ENCODE assay signal across 2 cellular contexts in the genomic region with DNA sequence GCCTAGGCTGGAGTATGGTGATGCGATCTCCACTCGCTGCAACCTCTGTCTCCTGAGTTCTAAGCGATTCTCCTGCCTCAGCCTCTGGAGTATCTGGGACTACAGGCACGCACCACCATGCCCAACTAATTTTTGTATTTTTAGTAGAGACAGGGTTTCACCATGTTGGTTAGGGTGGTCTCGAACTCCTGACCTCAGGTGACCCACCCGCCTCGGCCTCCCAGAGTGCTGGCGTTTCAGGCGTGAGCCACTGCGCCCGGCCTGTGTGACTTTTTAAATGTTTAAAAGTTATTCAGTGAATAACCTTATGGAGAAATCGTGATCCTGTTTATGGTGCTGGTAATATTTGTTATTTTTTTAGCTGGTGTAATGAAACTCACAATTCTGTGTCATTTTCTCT.
DNase-seq lines count a peak whose midpoint lies in the region; ATAC-seq and TF ChIP-seq lines count a peak whose summit lies in the region.
"Not testable (repeated sequence)": the region's sequence is repeated elsewhere in the genome, so short reads cannot be mapped to it uniquely, and the experiment has no call there.

No MANE protein-coding gene starts in this region.

- POLR2A ChIA-PET in HCT116 (lab: Charles Lee), result interaction anchor here (0.7 to 1.6 kb wide), 2 partner anchors 19 to 113 kb away, joined by 3 read pairs; no protein-coding TSS in a partner anchor

- H3K36me3 ChIP-seq in HCT116 (ENCODE audit: control insufficient read depth in 1 of 2, insufficient read depth in 2 of 2, low read length in 2 of 2), result 0 out of 4 replicates have a peak, but pooled peaks cover 0 to 10% of the 10 kb centered on the region in 2 experiments

- H2AFZ ChIP-seq in HCT116 (ENCODE audit: low read depth, low read length, poor library complexity, severe bottlenecking), result not testable (repeated sequence)

- H3K4me1 ChIP-seq in HCT116 (ENCODE audit: control insufficient read depth in 1 of 2, insufficient read depth in 2 of 2, low read length in 2 of 2), result peaks cover 87 to 94% of the 10 kb centered on the region in 2 experiments

- DNase-seq in HCT116 (ENCODE audit: low read depth, low spot score); mesothelial cell of epicardium (ENCODE audit: low spot score in 2 of 2, unreplicated experiment in 2 of 2): not testable (repeated sequence)

- peak overlapping the region; percentile 91 for H3K27ac ChIP-seq in HCT116 (ENCODE audit: low read depth, low read length)

- peaks cover 98% of the 10 kb centered on the region for H3K79me2 ChIP-seq in HCT116 (ENCODE audit: insufficient read depth, low read length)

- peaks cover 45% of the 10 kb centered on the region for H3K4me1 Mint-ChIP-seq in mesothelial cell of epicardium

- peak overlapping the region; percentile 74 for H3K4me2 ChIP-seq in HCT116 (ENCODE audit: low read length)

- H3K9me3 ChIP-seq in HCT116 (ENCODE audit: control insufficient read depth in 1 of 2, insufficient read depth in 1 of 2, low read depth in 1 of 2, low read length in 2 of 2), result not testable (repeated sequence)

- RAD21 ChIA-PET in HCT116 (lab: Charles Lee; ENCODE audit: low non-redundant PET in 1 of 2, low total read pairs in 2 of 2, uncharacterized antibody in 2 of 2, unreplicated experiment in 2 of 2), result not testable (repeated sequence)

- CTCF ChIA-PET in HCT116 (lab: Charles Lee), result not testable (repeated sequence)

- not testable (repeated sequence) for H3K4me3 Mint-ChIP-seq in mesothelial cell of epicardium

- not testable (repeated sequence) for BruUV-seq in HCT116 (replicated peaks; lab: Mats Ljungman, UMichigan)

- TF ChIP-seq RAD21 in HCT116 (IDR thresholded peaks at IDR 0.05; ENCODE audit: low read depth), result not testable (repeated sequence)

- peak overlapping the region; percentile 48 for H3K27ac Mint-ChIP-seq in mesothelial cell of epicardium

- H4K20me1 ChIP-seq in HCT116 (ENCODE audit: insufficient read depth), result not testable (repeated sequence)

- H3K36me3 Mint-ChIP-seq in mesothelial cell of epicardium, result not testable (repeated sequence)

- not testable (repeated sequence) for ATAC-seq in HCT116

- TF ChIP-seq POLR2A in HCT116 (IDR thresholded peaks at IDR 0.05; ENCODE audit: borderline replicate concordance, extremely low read depth, insufficient read depth, insufficient read length), result not testable (repeated sequence)

- intact Hi-C loops in HCT116 (cut with micrococcal nuclease), result loop anchor here (5.0 to 10.0 kb wide), 3 partner anchors 72 to 252 kb away; no protein-coding TSS in a partner anchor

- TF ChIP-seq CTCF in HCT116 (IDR thresholded peaks at IDR 0.05 in 2 of 3, conservative IDR thresholded peaks at IDR 0.05 in 1 of 3; ENCODE audit: borderline replicate concordance in 1 of 3, insufficient read depth in 1 of 3, low read depth in 2 of 3, low read length in 2 of 3); mesothelial cell of epicardium (IDR thresholded peaks at IDR 0.05; ENCODE audit: unreplicated experiment): not testable (repeated sequence)

- H3K4me3 ChIP-seq in HCT116 (replicated peaks in 1 of 2; ENCODE audit: low read depth in 1 of 2, low read length in 2 of 2), result not testable (repeated sequence)

- peak overlapping the region; percentile 78 for H3K9ac ChIP-seq in HCT116 (ENCODE audit: low read length)

- not testable (repeated sequence) for H3K9me3 Mint-ChIP-seq in mesothelial cell of epicardium

- H3K27me3 ChIP-seq in HCT116 (ENCODE audit: insufficient read depth, low read length), result not testable (repeated sequence)

- not testable (repeated sequence) for H3K9me2 ChIP-seq in HCT116 (ENCODE audit: insufficient read depth)

- H3K27me3 Mint-ChIP-seq in mesothelial cell of epicardium (ENCODE audit: low read depth), result not testable (repeated sequence)
